ENCODE assay signal across 20 cellular contexts in genomic region chr1:203146042-203146369, GRCh38. TPM values are rescaled to one million over a fixed set of nuclear protein-coding genes. Genes with fewer than 3 reads are reported as not detected.
A peak's percentile ranks its signal among the peaks of the same experiment; 100 is the strongest.
DNase-seq lines count a peak whose midpoint lies in the region; ATAC-seq and TF ChIP-seq lines count a peak whose summit lies in the region.
"Had no signal": no experiment of that assay in that cellular context is flagged by ENCODE, and none has a peak within 500 bp of the region (broad histone marks: within the 10 kb centered on the region; RNA-seq: fewer than 3 reads in every experiment).

No MANE protein-coding gene starts in this region.

- H3K27me3 ChIP-seq in BLaER1 (no peaks in the 10 kb centered on the region), layer of hippocampus (ENCODE audit: control insufficient read depth, insufficient read depth, low read length) (no peaks in the 10 kb centered on the region), parathyroid adenoma (ENCODE audit: control insufficient read depth, insufficient read depth, low read length) (no peaks in the 10 kb centered on the region)

- H2AFZ ChIP-seq in parathyroid adenoma: peak overlapping the region; percentile 53

- H3K27ac ChIP-seq in BLaER1: peak overlapping the region; percentile 73
- peak overlapping the region; percentile 83 for H3K27ac ChIP-seq in layer of hippocampus (ENCODE audit: low read depth, low read length)
- H3K27ac ChIP-seq in parathyroid adenoma: peak overlapping the region; percentile 87
- H3K27ac ChIP-seq: HL-60 had no signal

- peak overlapping the region in 4 of 5 experiments; percentile 18 to 94 (median 64) for H3K27ac Mint-ChIP-seq in brain
- H3K27ac Mint-ChIP-seq: CD4-positive, alpha-beta T cell had no signal

- H3K36me3 Mint-ChIP-seq in brain: peaks cover 4% of the 10 kb centered on the region

- H3K4me3 ChIP-seq in BLaER1 (no peak overlapping the region), parathyroid adenoma (ENCODE audit: low read depth, low read length) (no peak overlapping the region)
- H3K4me3 ChIP-seq: K562 had no signal

- peaks cover 0 to 2% (median 0%) of the 10 kb centered on the region in 5 experiments for H3K9me3 Mint-ChIP-seq in brain
- H3K9me3 Mint-ChIP-seq: CD4-positive, alpha-beta T cell had no signal

- H3K36me3 ChIP-seq in BLaER1: no peaks in the 10 kb centered on the region
- no peaks in the 10 kb centered on the region for H3K36me3 ChIP-seq in parathyroid adenoma (ENCODE audit: control insufficient read depth, insufficient read depth, low read length)

- DNase-seq in NCI-H128 (lab: John Stamatoyannopoulos, UW; ENCODE audit: unreplicated experiment) (no peak), middle frontal gyrus (ENCODE audit: extremely low spot score, low spot score) (no peak)
- DNase-seq: CD4-positive, alpha-beta T cell; H9; Kasumi-1; MV-4-11; NCI-H1105; NCI-H146; NCI-H1930; NCI-H2107; NCI-H524; NCI-H748 treated with DMSO at 0.1 percent for 48 hours had no signal

- H3K9me3 ChIP-seq in BLaER1 (no peaks in the 10 kb centered on the region), parathyroid adenoma (ENCODE audit: control insufficient read depth, low read length) (no peaks in the 10 kb centered on the region)

- H3K9ac ChIP-seq in BLaER1: no peak overlapping the region; the same call in 1 of the 2 replicates
- H3K9ac ChIP-seq in parathyroid adenoma: no peak overlapping the region

- peaks cover 60% of the 10 kb centered on the region for H3K4me1 Mint-ChIP-seq in brain

- no peaks in the 10 kb centered on the region for H4K20me1 ChIP-seq in BLaER1

- H3K4me2 ChIP-seq in BLaER1 (peak overlapping the region; percentile 84), parathyroid adenoma (ENCODE audit: low read length) (peak overlapping the region; percentile 11)

- H3K4me3 Mint-ChIP-seq in brain: no peak overlapping the region
- H3K4me3 Mint-ChIP-seq: CD4-positive, alpha-beta T cell; H9 had no signal

- ATAC-seq in GM18907 (IDR thresholded peaks at IDR 0.05; ENCODE audit: unreplicated experiment): no peak
- ATAC-seq: K562 had no signal

- H3K27me3 Mint-ChIP-seq in brain: peaks cover 34% of the 10 kb centered on the region

- no peaks in the 10 kb centered on the region for H3K79me2 ChIP-seq in parathyroid adenoma

- TF ChIP-seq CTCF in brain (conservative IDR thresholded peaks at IDR 0.05): no peak
- no peak for TF ChIP-seq CTCF in parathyroid adenoma (IDR thresholded peaks at IDR 0.05)

- peaks cover 100% of the 10 kb centered on the region for H3K4me1 ChIP-seq in BLaER1
- peaks cover 39% of the 10 kb centered on the region for H3K4me1 ChIP-seq in parathyroid adenoma

RNA-seq across cellular contexts. Expression of gene ADORA1, which starts 18.5 kb away (rescaled TPM):
- polyA plus RNA-seq in brain (ENCODE audit: insufficient read depth, low read depth, low replicate concordance): 32.5 TPM
- polyA plus RNA-seq: K562 had no signal

RNA-seq across cellular contexts. Expression of gene MYBPH, which starts 29.6 kb away (rescaled TPM):
- polyA plus RNA-seq in brain (ENCODE audit: insufficient read depth, low read depth, low replicate concordance): not detected
- polyA plus RNA-seq: BJ had no signal

RNA-seq across cellular contexts. Expression of gene CHI3L1, which starts 40.5 kb away (rescaled TPM):
- 47.9 TPM for polyA plus RNA-seq in brain (ENCODE audit: insufficient read depth, low read depth, low replicate concordance)
- polyA plus RNA-seq: K562 had no signal
